ENCODE assay signal across 8 cellular contexts in the genomic region with DNA sequence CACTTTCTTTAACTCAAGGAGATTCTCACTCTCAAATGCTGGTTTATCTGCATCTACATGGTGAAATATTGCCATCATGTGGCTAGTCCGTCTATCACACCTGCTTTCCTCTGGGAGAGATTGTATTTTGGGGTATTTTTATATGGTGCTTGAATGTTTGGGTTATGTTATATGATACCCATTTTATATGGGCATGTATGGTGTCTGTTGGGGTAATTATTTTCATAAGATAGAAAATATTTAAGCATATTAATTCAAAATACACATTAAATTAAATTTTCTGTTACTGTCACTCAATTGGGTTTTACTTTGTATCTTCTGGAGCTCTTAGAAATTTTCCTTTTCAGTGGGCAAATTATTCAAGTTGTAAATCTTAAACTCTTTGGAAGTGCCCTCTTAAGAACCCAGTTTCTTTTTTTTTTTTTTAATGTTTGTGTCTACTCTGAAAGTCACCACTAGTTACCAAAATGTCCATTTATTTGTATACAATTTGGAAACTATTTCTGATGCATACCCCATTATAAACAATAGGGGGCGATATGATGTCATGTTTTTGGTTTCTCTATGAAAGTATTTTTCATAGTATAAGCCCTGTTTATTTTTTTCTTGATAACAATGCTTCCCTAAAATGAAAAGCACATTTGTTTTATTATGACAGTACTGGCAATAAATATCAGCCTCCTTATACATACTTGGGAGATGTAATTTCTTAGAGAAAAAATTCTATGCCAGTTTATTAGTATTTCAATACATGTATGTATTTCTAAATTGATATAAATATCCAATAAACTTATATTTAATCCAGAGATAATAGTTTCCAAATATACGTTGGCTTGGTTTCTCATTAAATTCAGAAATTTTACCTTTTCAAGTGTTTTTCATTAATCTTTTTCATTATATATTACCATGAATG. TPM values are rescaled to one million over a fixed set of nuclear protein-coding genes. Genes with fewer than 3 reads are reported as not detected.
DNase-seq lines count a peak whose midpoint lies in the region; ATAC-seq and TF ChIP-seq lines count a peak whose summit lies in the region.

No MANE protein-coding gene starts in this region.

- H3K4me2 ChIP-seq in H9 (ENCODE audit: insufficient read depth, insufficient read length, low read length) (no peak overlapping the region), fibroblast of lung (ENCODE audit: extremely low read depth, insufficient read depth, low read length) (no peak overlapping the region)

- H3K9ac ChIP-seq in H9 (ENCODE audit: extremely low read depth, insufficient read length, low read length) = no peak overlapping the region
- H3K9ac ChIP-seq in fibroblast of lung (ENCODE audit: insufficient read depth, low read length) = no peak overlapping the region

- H2AK5ac ChIP-seq in H9 (ENCODE audit: insufficient read length, low read length) = no peak overlapping the region

- no peak overlapping the region for H2BK20ac ChIP-seq in H9 (ENCODE audit: low read depth, low read length, poor library complexity, severe bottlenecking)

- no peaks in the 10 kb centered on the region for H3K27me3 Mint-ChIP-seq in H9 (ENCODE audit: low read depth)

- DNase-seq in G401 (ENCODE audit: low spot score) (peak; percentile 76), H9 (no peak), LHCN-M2 (ENCODE audit: low read depth) (peak; percentile 77), SHP77 treated with DMSO at 0.1 percent for 48 hours (lab: John Stamatoyannopoulos, UW) (peak; percentile 45), fibroblast of lung (ENCODE audit: low read depth in 2 of 2) (peak; percentile 20 to 66), sciatic nerve (ENCODE audit: low spot score) (no peak), ecto neural progenitor cell (ENCODE audit: low spot score) (no peak)

- H3K4me3 ChIP-seq in fibroblast of lung (replicated peaks in 1 of 4; ENCODE audit: control extremely low read depth in 1 of 4, insufficient read depth in 1 of 4, low read depth in 3 of 4, low read length in 4 of 4) = no peak overlapping the region

- H4K91ac ChIP-seq in H9 (ENCODE audit: insufficient read length, low read depth, low read length) = no peak overlapping the region

- no peak overlapping the region for H2BK5ac ChIP-seq in H9 (ENCODE audit: insufficient read length, low read length)

- H3K23ac ChIP-seq in H9 (ENCODE audit: insufficient read length, low read depth, low read length) = no peak overlapping the region

- no peak overlapping the region for H4K5ac ChIP-seq in H9 (ENCODE audit: insufficient read length, low read depth, low read length)

- H3K27me3 ChIP-seq in H9 (ENCODE audit: insufficient read depth, low read length) (no peaks in the 10 kb centered on the region), fibroblast of lung (ENCODE audit: control insufficient read depth, insufficient read depth, low read length) (no peaks in the 10 kb centered on the region)

- no peaks in the 10 kb centered on the region for H3K36me3 Mint-ChIP-seq in H9 (ENCODE audit: insufficient read depth in 1 of 3, low read depth in 3 of 3)

- H3K79me1 ChIP-seq in H9 (ENCODE audit: insufficient read depth, low read depth, low read length, poor library complexity, severe bottlenecking) = no peaks in the 10 kb centered on the region

- H3K9me3 ChIP-seq in H9 (ENCODE audit: control insufficient read depth, low read depth, low read length) (no peaks in the 10 kb centered on the region), fibroblast of lung (ENCODE audit: control insufficient read depth, insufficient read depth, low read depth, low read length) (no peaks in the 10 kb centered on the region)

- H3K4me1 Mint-ChIP-seq in H9 = peaks cover 10 to 11% of the 10 kb centered on the region in 2 experiments

- in situ Hi-C loops in G401 (cut with HindIII; ENCODE audit: low sequenced_read_pairs) = no loop called here

- no peaks in the 10 kb centered on the region for H3K23me2 ChIP-seq in H9 (ENCODE audit: insufficient read length, low read depth, low read length, poor library complexity, severe bottlenecking)

- H3K4ac ChIP-seq in H9 (ENCODE audit: low read depth, low read length) = no peak overlapping the region

- no peak overlapping the region for H4K8ac ChIP-seq in H9 (replicated peaks; ENCODE audit: insufficient read length, low read depth, low read length)

- H2BK15ac ChIP-seq in H9 (ENCODE audit: low read depth, low read length) = no peak overlapping the region

- no peaks in the 10 kb centered on the region for H4K20me1 ChIP-seq in H9 (ENCODE audit: control insufficient read depth, insufficient read depth, insufficient read length)
- no peaks in the 10 kb centered on the region for H4K20me1 ChIP-seq in fibroblast of lung (ENCODE audit: control insufficient read depth, extremely low read depth, insufficient read depth, low read length)

- ATAC-seq in sciatic nerve = peak; percentile 41

- no CpG with 5 or more reads among the region's 3 CpGs for WGBS in H9 (ENCODE audit: extremely low coverage, insufficient read length, low lambda C conversion rate)

- H3K27ac Mint-ChIP-seq in H9 = no peak overlapping the region

- no peak overlapping the region for H3K4me3 Mint-ChIP-seq in H9

- H2AFZ ChIP-seq in H9 (ENCODE audit: low read length) = no peak overlapping the region
- H2AFZ ChIP-seq in fibroblast of lung (ENCODE audit: low read length) = no peak overlapping the region

- H3K9me3 Mint-ChIP-seq in H9 = no peaks in the 10 kb centered on the region

- TF ChIP-seq CTCF in 22Rv1 (IDR thresholded peaks at IDR 0.05) = peak; percentile 82
- TF ChIP-seq CTCF in H9 (conservative IDR thresholded peaks at IDR 0.05) = peak; percentile 66
- peak; percentile 46 to 63 for TF ChIP-seq CTCF in fibroblast of lung (conservative IDR thresholded peaks at IDR 0.05 in 1 of 2, IDR thresholded peaks at IDR 0.05 in 1 of 2; ENCODE audit: low read depth in 1 of 2, low read length in 2 of 2)

- no peak overlapping the region for H2BK12ac ChIP-seq in H9 (ENCODE audit: insufficient read length, low read depth, low read length)

- H3K14ac ChIP-seq in H9 (ENCODE audit: insufficient read depth, low read length) = no peak overlapping the region

- no peak overlapping the region for H3K56ac ChIP-seq in H9 (ENCODE audit: insufficient read length, low read depth, low read length)

- no peak overlapping the region for H3T11ph ChIP-seq in H9 (ENCODE audit: low read length)

- no peaks in the 10 kb centered on the region for H3K79me2 ChIP-seq in H9 (ENCODE audit: insufficient read depth, low read length)
- no peaks in the 10 kb centered on the region for H3K79me2 ChIP-seq in fibroblast of lung (ENCODE audit: control insufficient read depth, insufficient read depth, low read length)

- H3K18ac ChIP-seq in H9 (ENCODE audit: insufficient read length, low read depth, low read length) = no peak overlapping the region

- intact Hi-C loops in sciatic nerve (cut with DNase I) = no loop called here

- no peaks in the 10 kb centered on the region for H3K36me3 ChIP-seq in fibroblast of lung (ENCODE audit: control insufficient read depth, insufficient read depth, low read length)

- H3K27ac ChIP-seq in 22Rv1 = no peak overlapping the region
- no peak overlapping the region for H3K27ac ChIP-seq in H9 (ENCODE audit: insufficient read length, low read depth, low read length)
- no peak overlapping the region for H3K27ac ChIP-seq in fibroblast of lung (ENCODE audit: insufficient read depth, low read length)

- H2BK120ac ChIP-seq in H9 (ENCODE audit: low read depth, low read length, poor library complexity, severe bottlenecking) = no peak overlapping the region

- no peaks in the 10 kb centered on the region; the same call in 1 of the 2 replicates for H3K4me1 ChIP-seq in H9 (ENCODE audit: insufficient read depth, low read length)
- H3K4me1 ChIP-seq in fibroblast of lung (ENCODE audit: control insufficient read depth, extremely low read depth, insufficient read depth, low read length) = no peaks in the 10 kb centered on the region

RNA-seq across cellular contexts. Expression of gene PLSCR5, which starts 36.1 kb away (rescaled TPM):
- total RNA-seq in G401 (2014; rRNA removed; shearing (Covaris generic)) = not detected in 2 replicates
- not detected in 2 replicates for total RNA-seq in H9 (2021)
- total RNA-seq in LHCN-M2 (2014; rRNA removed) = not detected in 2 replicates
- polyA plus RNA-seq in LHCN-M2 (2012) = not detected
- total RNA-seq in fibroblast of lung = not detected in 2 replicates
- polyA plus RNA-seq in fibroblast of lung = not detected in 2 replicates
- not detected in 2 replicates for polyA plus RNA-seq in fibroblast of lung (2012)
- polyA minus RNA-seq in fibroblast of lung (ENCODE audit: low replicate concordance) = not detected in 2 replicates
- not detected for total RNA-seq in sciatic nerve

Comparison
In these comparisons a context has a peak if more than half of its experiments do, and no peak if none do; other contexts are left out.
1. DNase-seq: peak in G401 (single experiment), LHCN-M2 (single experiment), SHP77 treated with DMSO at 0.1 percent for 48 hours (single experiment) and fibroblast of lung (2 of 2); none in H9 (single experiment), sciatic nerve (single experiment) and ecto neural progenitor cell (single experiment).
2. Peak in every context shown above with its lines, with median percentiles within 50 percentile points of each other: CTCF ChIP-seq.